In the genomic region with DNA sequence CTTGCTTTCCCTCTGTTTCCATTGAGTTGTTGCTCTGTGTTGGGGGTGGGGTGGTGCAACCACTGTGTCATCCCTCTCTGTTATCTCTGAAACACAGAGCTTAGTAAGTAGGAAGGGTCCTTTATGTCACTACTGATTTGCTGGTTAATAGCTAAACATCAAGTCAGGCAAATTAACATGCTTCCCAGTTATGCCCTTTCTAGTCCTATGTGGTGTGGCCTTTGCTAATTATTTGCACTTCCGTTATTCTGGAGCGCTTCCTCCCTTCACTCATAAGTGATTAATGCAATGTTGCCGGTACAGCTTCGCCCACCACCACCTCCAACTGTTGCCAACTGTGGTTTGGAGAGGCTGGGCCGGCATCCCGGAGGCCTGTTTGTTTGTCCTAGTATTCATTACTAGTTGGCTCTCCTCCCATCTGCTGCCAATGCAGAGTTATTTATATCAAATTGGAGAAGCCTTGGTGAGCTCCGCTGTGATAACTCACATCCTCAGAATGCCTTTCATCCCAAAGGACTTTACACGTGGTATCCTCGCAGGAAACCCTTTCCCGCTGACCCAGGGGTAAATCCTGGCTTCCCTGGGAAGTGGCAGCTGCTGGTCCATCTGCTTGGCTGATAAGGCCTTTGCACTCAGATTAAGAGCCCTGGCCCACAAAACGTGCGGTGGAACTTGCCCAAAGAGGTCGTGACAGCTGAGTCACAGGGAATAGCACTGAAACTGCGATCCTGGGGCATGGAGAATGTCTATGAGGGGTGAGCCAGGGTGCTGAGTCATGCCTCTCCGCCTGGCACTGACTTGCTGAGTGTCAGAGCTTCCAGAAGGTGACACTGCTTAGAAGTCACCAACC, we compare ENCODE assay signal across 8 cellular contexts.
DNase-seq lines count a peak whose midpoint lies in the region; ATAC-seq and TF ChIP-seq lines count a peak whose summit lies in the region.

No MANE protein-coding gene starts in this region.

- no peak for TF ChIP-seq POLR2A in spleen (IDR thresholded peaks at IDR 0.05)

- WGBS in spleen, 5 donors: 18 to 31% (median 29%) methylated on average over 12 to 15 of the region's 15 CpGs

- H3K4me3 ChIP-seq in left ventricle myocardium inferior: peak overlapping the region; percentile 17
- no peak overlapping the region for H3K4me3 ChIP-seq in spleen

- intact Hi-C loops in activated T-helper 1 cell treated with anti-CD3 and anti-CD28 coated beads, Interleukin-12 subunit alpha, Interleukin-12 subunit beta, Interleukin-2, Interleukin-4 antibody, amounts not matched to agents 30 ng/mL and 10 ng/mL and 1 ng/mL, durations not matched to agents 14 hours and 24 hours and 36 hours (cut with micrococcal nuclease): no loop called here
- intact Hi-C loops in left ventricle myocardium inferior (cut with micrococcal nuclease) (no loop called here), spleen (cut with DNase I; ENCODE audit: low total_unique reads) (no loop called here)

- no peaks in the 10 kb centered on the region for H3K36me3 ChIP-seq in left ventricle myocardium inferior
- H3K36me3 ChIP-seq in spleen: no peaks in the 10 kb centered on the region

- peak overlapping the region; percentile 10 for H3K27ac Mint-ChIP-seq in activated T-helper 1 cell treated with anti-CD3 and anti-CD28 coated beads, Interleukin-12 subunit alpha, Interleukin-12 subunit beta, Interleukin-2, Interleukin-4 antibody, amounts not matched to agents 30 ng/mL and 10 ng/mL and 1 ng/mL, durations not matched to agents 14 hours and 24 hours and 36 hours
- H3K27ac Mint-ChIP-seq in mesothelial cell of epicardium: no peak overlapping the region

- peaks cover 32% of the 10 kb centered on the region for H3K4me1 Mint-ChIP-seq in activated T-helper 1 cell treated with anti-CD3 and anti-CD28 coated beads, Interleukin-12 subunit alpha, Interleukin-12 subunit beta, Interleukin-2, Interleukin-4 antibody, amounts not matched to agents 30 ng/mL and 10 ng/mL and 1 ng/mL, durations not matched to agents 14 hours and 24 hours and 36 hours (ENCODE audit: low read depth)
- no peaks in the 10 kb centered on the region for H3K4me1 Mint-ChIP-seq in mesothelial cell of epicardium

- no peak overlapping the region for H3K4me3 Mint-ChIP-seq in activated T-helper 1 cell treated with anti-CD3 and anti-CD28 coated beads, Interleukin-12 subunit alpha, Interleukin-12 subunit beta, Interleukin-2, Interleukin-4 antibody, amounts not matched to agents 30 ng/mL and 10 ng/mL and 1 ng/mL, durations not matched to agents 14 hours and 24 hours and 36 hours
- no peak overlapping the region for H3K4me3 Mint-ChIP-seq in mesothelial cell of epicardium

- H3K4me1 ChIP-seq in left ventricle myocardium inferior (peaks cover 22% of the 10 kb centered on the region), spleen (peaks cover 0 to 58% (median 23%) of the 10 kb centered on the region in 6 donors)

- peaks cover 4% of the 10 kb centered on the region for H3K27me3 Mint-ChIP-seq in activated T-helper 1 cell treated with anti-CD3 and anti-CD28 coated beads, Interleukin-12 subunit alpha, Interleukin-12 subunit beta, Interleukin-2, Interleukin-4 antibody, amounts not matched to agents 30 ng/mL and 10 ng/mL and 1 ng/mL, durations not matched to agents 14 hours and 24 hours and 36 hours (ENCODE audit: insufficient read depth)
- H3K27me3 Mint-ChIP-seq in mesothelial cell of epicardium (ENCODE audit: low read depth): no peaks in the 10 kb centered on the region

- ATAC-seq in GM21381 (IDR thresholded peaks at IDR 0.05; ENCODE audit: unreplicated experiment) (no peak), GM19395 (IDR thresholded peaks at IDR 0.05; ENCODE audit: unreplicated experiment) (no peak)

- H3K27me3 ChIP-seq in left ventricle myocardium inferior (ENCODE audit: low read depth) (no peaks in the 10 kb centered on the region), spleen (replicated peaks in 1 of 7) (peaks cover 0 to 7% (median 0%) of the 10 kb centered on the region in 7 donors)

- TF ChIP-seq CTCF in left ventricle myocardium inferior (IDR thresholded peaks at IDR 0.05; ENCODE audit: borderline replicate concordance) (no peak), spleen (IDR thresholded peaks at IDR 0.05 in 8 of 11, conservative IDR thresholded peaks at IDR 0.05 in 3 of 11) (peak in 1 of 11 experiments; percentile 4), mesothelial cell of epicardium (IDR thresholded peaks at IDR 0.05; ENCODE audit: unreplicated experiment) (no peak)

- H3K9me3 ChIP-seq in left ventricle myocardium inferior (replicated peaks) (peaks cover 9% of the 10 kb centered on the region), spleen (no peaks in the 10 kb centered on the region)

- DNase-seq in EH (ENCODE audit: low read depth) (peak; percentile 84), NCI-H2029 (lab: John Stamatoyannopoulos, UW) (peak; percentile 47), left ventricle myocardium inferior (peak; percentile 63), spleen (peak; percentile 85), mesothelial cell of epicardium (ENCODE audit: low spot score in 2 of 2, unreplicated experiment in 2 of 2) (no peak)
- DNase-seq in activated T-helper 1 cell treated with anti-CD3 and anti-CD28 coated beads, Interleukin-12 subunit alpha, Interleukin-12 subunit beta, Interleukin-2, Interleukin-4 antibody, amounts not matched to agents 30 ng/mL and 10 ng/mL and 1 ng/mL, durations not matched to agents 14 hours and 24 hours and 36 hours (ENCODE audit: low spot score): no peak

- H3K36me3 Mint-ChIP-seq in activated T-helper 1 cell treated with anti-CD3 and anti-CD28 coated beads, Interleukin-12 subunit alpha, Interleukin-12 subunit beta, Interleukin-2, Interleukin-4 antibody, amounts not matched to agents 30 ng/mL and 10 ng/mL and 1 ng/mL, durations not matched to agents 14 hours and 24 hours and 36 hours (ENCODE audit: low read depth): peaks cover 2% of the 10 kb centered on the region
- no peaks in the 10 kb centered on the region for H3K36me3 Mint-ChIP-seq in mesothelial cell of epicardium

- peaks cover 7% of the 10 kb centered on the region for H3K9me3 Mint-ChIP-seq in activated T-helper 1 cell treated with anti-CD3 and anti-CD28 coated beads, Interleukin-12 subunit alpha, Interleukin-12 subunit beta, Interleukin-2, Interleukin-4 antibody, amounts not matched to agents 30 ng/mL and 10 ng/mL and 1 ng/mL, durations not matched to agents 14 hours and 24 hours and 36 hours
- H3K9me3 Mint-ChIP-seq in mesothelial cell of epicardium: peaks cover 6% of the 10 kb centered on the region

- H3K27ac ChIP-seq in left ventricle myocardium inferior (replicated peaks) (peak overlapping the region; percentile 78), spleen (peak overlapping the region in 6 of 8 donors; percentile 51 to 77 (median 61))

Comparison
In these comparisons a context has a peak if more than half of its experiments do, and no peak if none do; other contexts are left out.
1. DNase-seq: peak in EH (single experiment), NCI-H2029 (single experiment), left ventricle myocardium inferior (single experiment) and spleen (single experiment); none in activated T-helper 1 cell treated with anti-CD3 and anti-CD28 coated beads, Interleukin-12 subunit alpha, Interleukin-12 subunit beta, Interleukin-2, Interleukin-4 antibody, amounts not matched to agents 30 ng/mL and 10 ng/mL and 1 ng/mL, durations not matched to agents 14 hours and 24 hours and 36 hours (single experiment) and mesothelial cell of epicardium (0 of 2).